28 cellular contexts compared by ENCODE assay signal in the genomic region with DNA sequence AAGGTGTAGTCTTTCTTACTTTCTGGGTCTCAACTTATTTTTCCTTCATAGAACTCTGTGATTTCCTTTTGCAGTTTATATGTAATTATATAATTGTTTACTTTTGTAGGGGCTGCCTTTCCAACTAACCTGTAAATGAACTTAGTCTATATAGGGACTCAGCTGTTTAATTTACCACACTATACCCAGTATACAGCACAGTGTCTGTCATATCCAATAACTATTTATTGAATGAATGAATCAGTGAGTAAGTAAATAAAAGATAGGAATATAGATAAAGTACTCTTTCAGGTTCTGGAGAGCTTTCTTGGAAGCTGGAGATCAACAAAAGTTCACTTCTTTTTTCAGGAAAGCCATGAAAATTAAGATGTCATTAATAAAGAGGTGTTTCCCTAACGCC.
"Had no signal": no experiment of that assay in that cellular context is flagged by ENCODE, and none has a peak within 500 bp of the region (broad histone marks: within the 10 kb centered on the region; RNA-seq: fewer than 3 reads in every experiment).

No MANE protein-coding gene starts in this region.

- H3K4me3 ChIP-seq: stomach, suprapubic skin, testis, thoracic aorta, thyroid gland, tibial artery, tibial nerve, transverse colon, upper lobe of left lung, upper lobe of right lung, uterus, vagina had no signal

- H3K27ac Mint-ChIP-seq: stimulated activated effector memory CD8-positive, alpha-beta T cell treated with anti-CD3 and anti-CD28 coated beads, Interleukin-12 subunit alpha, Interleukin-12 subunit beta, amount 100 ng/mL, for 72 hours; stimulated activated memory B cell treated with anti-CD40 and anti-IgM and Interleukin-4, amounts not matched to agents 10 μg/mL and 1 μg/mL and 100 μg/mL, for 72 hours; stimulated activated naive B cell treated with anti-CD40 and anti-IgM and Interleukin-4, amounts not matched to agents 10 μg/mL and 1 μg/mL and 100 μg/mL, for 72 hours; stimulated activated naive CD8-positive, alpha-beta T cell treated with anti-CD3 and anti-CD28 coated beads, Interleukin-15, amount 100 ng/mL, for 72 hours; stimulated activated naive CD8-positive, alpha-beta T cell treated with anti-CD3 and anti-CD28 coated beads, Interleukin-15, Interleukin-2, amounts not matched to agents 100 ng/mL and 50 ng/mL, for 24 hours; type B pancreatic cell had no signal

- H3K4me3 Mint-ChIP-seq: stimulated activated effector memory CD8-positive, alpha-beta T cell treated with anti-CD3 and anti-CD28 coated beads, Interleukin-12 subunit alpha, Interleukin-12 subunit beta, amount 100 ng/mL, for 72 hours; stimulated activated memory B cell treated with anti-CD40 and anti-IgM and Interleukin-4, amounts not matched to agents 10 μg/mL and 1 μg/mL and 100 μg/mL, for 72 hours; stimulated activated naive B cell treated with anti-CD40 and anti-IgM and Interleukin-4, amounts not matched to agents 10 μg/mL and 1 μg/mL and 100 μg/mL, for 72 hours; stimulated activated naive CD8-positive, alpha-beta T cell treated with anti-CD3 and anti-CD28 coated beads, Interleukin-15, amount 100 ng/mL, for 72 hours; stimulated activated naive CD8-positive, alpha-beta T cell treated with anti-CD3 and anti-CD28 coated beads, Interleukin-15, Interleukin-2, amounts not matched to agents 100 ng/mL and 50 ng/mL, for 24 hours; type B pancreatic cell had no signal

- H3K4me1 Mint-ChIP-seq: stimulated activated effector memory CD8-positive, alpha-beta T cell treated with anti-CD3 and anti-CD28 coated beads, Interleukin-12 subunit alpha, Interleukin-12 subunit beta, amount 100 ng/mL, for 72 hours; stimulated activated naive B cell treated with anti-CD40 and anti-IgM and Interleukin-4, amounts not matched to agents 10 μg/mL and 1 μg/mL and 100 μg/mL, for 72 hours; stimulated activated naive CD8-positive, alpha-beta T cell treated with anti-CD3 and anti-CD28 coated beads, Interleukin-15, amount 100 ng/mL, for 72 hours had no signal

- H3K27me3 ChIP-seq: stomach, suprapubic skin, testis, thyroid gland, tibial artery, tibial nerve, transverse colon, upper lobe of left lung, upper lobe of right lung, uterus, vagina had no signal

- H3K9me3 Mint-ChIP-seq: stimulated activated memory B cell treated with anti-CD40 and anti-IgM and Interleukin-4, amounts not matched to agents 10 μg/mL and 1 μg/mL and 100 μg/mL, for 72 hours; stimulated activated naive B cell treated with anti-CD40 and anti-IgM and Interleukin-4, amounts not matched to agents 10 μg/mL and 1 μg/mL and 100 μg/mL, for 72 hours; stimulated activated naive CD8-positive, alpha-beta T cell treated with anti-CD3 and anti-CD28 coated beads, Interleukin-15, amount 100 ng/mL, for 72 hours; stimulated activated naive CD8-positive, alpha-beta T cell treated with anti-CD3 and anti-CD28 coated beads, Interleukin-15, Interleukin-2, amounts not matched to agents 100 ng/mL and 50 ng/mL, for 24 hours; type B pancreatic cell had no signal

- ATAC-seq: stimulated activated effector memory CD8-positive, alpha-beta T cell treated with anti-CD3 and anti-CD28 coated beads, Interleukin-12 subunit alpha, Interleukin-12 subunit beta, amount 100 ng/mL, for 72 hours; stimulated activated memory B cell treated with anti-CD40 and anti-IgM and Interleukin-4, amounts not matched to agents 10 μg/mL and 1 μg/mL and 100 μg/mL, for 72 hours; stimulated activated naive B cell treated with anti-CD40 and anti-IgM and Interleukin-4, amounts not matched to agents 10 μg/mL and 1 μg/mL and 100 μg/mL, for 72 hours; stimulated activated naive CD8-positive, alpha-beta T cell treated with anti-CD3 and anti-CD28 coated beads, Interleukin-15, amount 100 ng/mL, for 72 hours; stimulated activated naive CD8-positive, alpha-beta T cell treated with anti-CD3 and anti-CD28 coated beads, Interleukin-15, Interleukin-2, amounts not matched to agents 100 U/mL and 50 U/mL, for 24 hours; upper lobe of right lung had no signal

- DNase-seq: stimulated activated CD4-positive, alpha-beta T cell treated with anti-CD3 and anti-CD28 coated beads, Interleukin-2, amount 100 ng/mL, for 48 hours; stimulated activated CD4-positive, alpha-beta T cell treated with anti-CD3 and anti-CD28 coated beads, Interleukin-4, amount 100 ng/mL, for 1 hour; stimulated activated CD4-positive, alpha-beta T cell treated with anti-CD3 and anti-CD28 coated beads, Interleukin-4, amount 100 ng/mL, for 24 hours; stimulated activated CD4-positive, alpha-beta T cell treated with anti-CD3 and anti-CD28 coated beads, Interleukin-4, amount 100 ng/mL, for 4 hours; stimulated activated CD8-positive, alpha-beta memory T cell treated with anti-CD3 and anti-CD28 coated beads, Interleukin-4, amount 100 ng/mL, for 48 hours; stimulated activated naive B cell treated with anti-CD40 and anti-IgM and Interleukin-4, amounts not matched to agents 10 μg/mL and 1 μg/mL and 100 μg/mL, for 72 hours; stimulated activated naive CD4-positive, alpha-beta T cell; stimulated activated naive CD4-positive, alpha-beta T cell treated with Interleukin-2 at 50 U/mL for 16 hours; stimulated activated naive CD8-positive, alpha-beta T cell treated with anti-CD3 and anti-CD28 coated beads, Interleukin-15, amount 100 ng/mL, for 72 hours; stimulated activated naive CD8-positive, alpha-beta T cell treated with anti-CD3 and anti-CD28 coated beads, Interleukin-15, Interleukin-2, amounts not matched to agents 100 U/mL and 50 U/mL, for 24 hours; stomach; substantia nigra; testis; thyroid gland; tibial artery; transverse colon; trophoblast cell; upper lobe of left lung; upper lobe of right lung; uterus had no signal

- H3K36me3 ChIP-seq: stomach, suprapubic skin, thoracic aorta, thyroid gland, tibial artery, tibial nerve, transverse colon, upper lobe of left lung, upper lobe of right lung, uterus, vagina had no signal

- H3K27me3 Mint-ChIP-seq: stimulated activated memory B cell treated with anti-CD40 and anti-IgM and Interleukin-4, amounts not matched to agents 10 μg/mL and 1 μg/mL and 100 μg/mL, for 72 hours; stimulated activated naive CD8-positive, alpha-beta T cell treated with anti-CD3 and anti-CD28 coated beads, Interleukin-15, amount 100 ng/mL, for 72 hours; type B pancreatic cell had no signal

- H3K4me1 ChIP-seq: stomach, suprapubic skin, testis, thyroid gland, tibial artery, tibial nerve, transverse colon, upper lobe of left lung, upper lobe of right lung, uterus, vagina had no signal

- H3K36me3 Mint-ChIP-seq: stimulated activated effector memory CD8-positive, alpha-beta T cell treated with anti-CD3 and anti-CD28 coated beads, Interleukin-12 subunit alpha, Interleukin-12 subunit beta, amount 100 ng/mL, for 72 hours; stimulated activated memory B cell treated with anti-CD40 and anti-IgM and Interleukin-4, amounts not matched to agents 10 μg/mL and 1 μg/mL and 100 μg/mL, for 72 hours; stimulated activated naive B cell treated with anti-CD40 and anti-IgM and Interleukin-4, amounts not matched to agents 10 μg/mL and 1 μg/mL and 100 μg/mL, for 72 hours; type B pancreatic cell had no signal

- H3K27ac ChIP-seq: stomach, suprapubic skin, testis, thoracic aorta, thyroid gland, tibial artery, tibial nerve, transverse colon, upper lobe of left lung, upper lobe of right lung, uterus, vagina had no signal

- H3K9me3 ChIP-seq: stomach, suprapubic skin, testis, thoracic aorta, thyroid gland, tibial artery, tibial nerve, transverse colon, upper lobe of left lung, upper lobe of right lung, uterus, vagina had no signal
